Comparison of ENCODE assay signal across 22 cellular contexts in genomic region chr10:75127481-75127880, GRCh38. TPM values are rescaled to one million over a fixed set of nuclear protein-coding genes. Genes with fewer than 3 reads are reported as not detected.
DNase-seq lines count a peak whose midpoint lies in the region; ATAC-seq and TF ChIP-seq lines count a peak whose summit lies in the region.
"Had no signal": no experiment of that assay in that cellular context is flagged by ENCODE, and none has a peak within 500 bp of the region (broad histone marks: within the 10 kb centered on the region; RNA-seq: fewer than 3 reads in every experiment).

No MANE protein-coding gene starts in this region.

- POLR2A ChIA-PET in CD4-positive, alpha-beta T cell (lab: Charles Lee): interaction anchor here (0.9 kb wide), 1 partner anchor 15 kb away, joined by 3 read pairs; no protein-coding TSS in a partner anchor

- H3K9ac ChIP-seq in adipocyte (ENCODE audit: low read length): no peak overlapping the region
- H3K9ac ChIP-seq: BLaER1 treated with 17β-estradiol and CSF1 and Interleukin-3, amounts not matched to agents 10 nM and 100 nM had no signal

- CTCF ChIA-PET in CD4-positive, alpha-beta T cell (lab: Charles Lee): no interaction called here

- WGBS in hepatocyte (ENCODE audit: low lambda C conversion rate, missing lambda C conversion rate): 45% methylated on average over 2 of the region's 2 CpGs
- 44 to 49% methylated on average over 2 of the region's 2 CpGs for WGBS in testis, 2 donors

- H3K9me2 ChIP-seq in hepatocyte (replicated peaks; ENCODE audit: insufficient read depth): no peaks in the 10 kb centered on the region

- peaks cover 18% of the 10 kb centered on the region for H3K36me3 Mint-ChIP-seq in stimulated activated memory B cell treated with anti-CD40 and anti-IgM and Interleukin-4, amounts not matched to agents 10 μg/mL and 1 μg/mL and 100 μg/mL, for 72 hours
- peaks cover 29% of the 10 kb centered on the region for H3K36me3 Mint-ChIP-seq in CD4-positive, alpha-beta T cell (ENCODE audit: low read depth)

- peak overlapping the region; percentile 54 for H3K27ac ChIP-seq in hepatocyte
- no peak overlapping the region for H3K27ac ChIP-seq in testis
- no peak overlapping the region for H3K27ac ChIP-seq in CD4-positive, alpha-beta T cell (ENCODE audit: low read depth, low read length)
- H3K27ac ChIP-seq: tibial artery, WERI-Rb-1 had no signal

- peak overlapping the region; percentile 37 for H3K27ac Mint-ChIP-seq in stimulated activated memory B cell treated with anti-CD40 and anti-IgM and Interleukin-4, amounts not matched to agents 10 μg/mL and 1 μg/mL and 100 μg/mL, for 72 hours
- H3K27ac Mint-ChIP-seq in CD4-positive, alpha-beta T cell: no peak overlapping the region
- H3K27ac Mint-ChIP-seq: activated T-helper 17 cell treated with anti-CD3 and anti-CD28 coated beads, Interleukin-2, amount 50 U/mL, for 72 hours had no signal

- no peak for TF ChIP-seq POLR2A in testis (IDR thresholded peaks at IDR 0.05)

- H3K9me3 ChIP-seq in adipocyte (ENCODE audit: control insufficient read depth, low read length) (no peaks in the 10 kb centered on the region), hepatocyte (ENCODE audit: low read depth) (no peaks in the 10 kb centered on the region), testis (no peaks in the 10 kb centered on the region)
- H3K9me3 ChIP-seq in CD4-positive, alpha-beta T cell (ENCODE audit: control insufficient read depth, low read length): no peaks in the 10 kb centered on the region
- H3K9me3 ChIP-seq: adrenal gland; BLaER1 treated with 17β-estradiol and CSF1 and Interleukin-3, amounts not matched to agents 10 nM and 100 nM; tibial artery had no signal

- H3K36me3 ChIP-seq in adipocyte (ENCODE audit: control insufficient read depth, insufficient read depth, low read length, severe bottlenecking) (peaks cover 22% of the 10 kb centered on the region), hepatocyte (replicated peaks; ENCODE audit: insufficient read depth, low read depth) (no peaks in the 10 kb centered on the region), testis (ENCODE audit: low read depth, missing control alignments) (no peaks in the 10 kb centered on the region)
- H3K36me3 ChIP-seq: WERI-Rb-1 had no signal

- DNase-seq in HCEC 1CT (peak; percentile 21), adipocyte (ENCODE audit: low read depth) (peak; percentile 46), hepatocyte (ENCODE audit: low spot score) (no peak), mucosa of gallbladder (ENCODE audit: low spot score) (no peak), testis (no peak)
- DNase-seq in stimulated activated CD4-positive, alpha-beta T cell treated with anti-CD3 and anti-CD28 coated beads, Interleukin-4, amount 100 ng/mL, for 24 hours: no peak
- DNase-seq in CD4-positive, alpha-beta T cell: no peak
- DNase-seq: adrenal gland; cerebellar nuclear complex; DMS53; head of caudate nucleus; islet precursor cell; NCI-H2107; NCI-H69; occipital lobe; stimulated activated CD4-positive, alpha-beta T cell treated with anti-CD3 and anti-CD28 coated beads, Interleukin-4, amount 100 ng/mL, for 4 hours; SW 1271; tibial artery; WERI-Rb-1 had no signal

- no peak overlapping the region for H2AFZ ChIP-seq in hepatocyte

- TF ChIP-seq CTCF in hepatocyte (IDR thresholded peaks at IDR 0.05; ENCODE audit: poor library complexity): no peak
- TF ChIP-seq CTCF in testis (IDR thresholded peaks at IDR 0.05): no peak
- TF ChIP-seq CTCF in CD4-positive, alpha-beta T cell (IDR thresholded peaks at IDR 0.05): no peak

- peaks cover 39% of the 10 kb centered on the region for H3K4me1 Mint-ChIP-seq in stimulated activated memory B cell treated with anti-CD40 and anti-IgM and Interleukin-4, amounts not matched to agents 10 μg/mL and 1 μg/mL and 100 μg/mL, for 72 hours
- peaks cover 58% of the 10 kb centered on the region for H3K4me1 Mint-ChIP-seq in CD4-positive, alpha-beta T cell (ENCODE audit: low read depth)
- H3K4me1 Mint-ChIP-seq: activated T-helper 17 cell treated with anti-CD3 and anti-CD28 coated beads, Interleukin-2, amount 50 U/mL, for 72 hours had no signal

- intact Hi-C loops in testis (cut with DNase I; ENCODE audit: low total_unique reads): no loop called here
- intact Hi-C loops in CD4-positive, alpha-beta T cell (cut with DNase I, micrococcal nuclease): no loop called here

- H4K20me1 ChIP-seq in hepatocyte (ENCODE audit: insufficient read depth, poor library complexity, severe bottlenecking): peaks cover 18% of the 10 kb centered on the region

- H3K27me3 Mint-ChIP-seq in stimulated activated memory B cell treated with anti-CD40 and anti-IgM and Interleukin-4, amounts not matched to agents 10 μg/mL and 1 μg/mL and 100 μg/mL, for 72 hours: no peaks in the 10 kb centered on the region
- H3K27me3 Mint-ChIP-seq in CD4-positive, alpha-beta T cell: no peaks in the 10 kb centered on the region
- H3K27me3 Mint-ChIP-seq: activated T-helper 17 cell treated with anti-CD3 and anti-CD28 coated beads, Interleukin-2, amount 50 U/mL, for 72 hours had no signal

- H3K9me3 Mint-ChIP-seq in stimulated activated memory B cell treated with anti-CD40 and anti-IgM and Interleukin-4, amounts not matched to agents 10 μg/mL and 1 μg/mL and 100 μg/mL, for 72 hours: no peaks in the 10 kb centered on the region
- H3K9me3 Mint-ChIP-seq in CD4-positive, alpha-beta T cell: no peaks in the 10 kb centered on the region
- H3K9me3 Mint-ChIP-seq: activated T-helper 17 cell treated with anti-CD3 and anti-CD28 coated beads, Interleukin-2, amount 50 U/mL, for 72 hours had no signal

- H3K4me3 Mint-ChIP-seq in stimulated activated memory B cell treated with anti-CD40 and anti-IgM and Interleukin-4, amounts not matched to agents 10 μg/mL and 1 μg/mL and 100 μg/mL, for 72 hours: no peak overlapping the region
- H3K4me3 Mint-ChIP-seq in CD4-positive, alpha-beta T cell: no peak overlapping the region
- H3K4me3 Mint-ChIP-seq: activated T-helper 17 cell treated with anti-CD3 and anti-CD28 coated beads, Interleukin-2, amount 50 U/mL, for 72 hours had no signal

- H3K4me1 ChIP-seq in adipocyte (ENCODE audit: control insufficient read depth, insufficient read depth, low read length) (peaks cover 12% of the 10 kb centered on the region), hepatocyte (ENCODE audit: insufficient read depth) (peaks cover 7% of the 10 kb centered on the region), testis (peaks cover 14% of the 10 kb centered on the region)

- H3K27me3 ChIP-seq in adipocyte (replicated peaks; ENCODE audit: control insufficient read depth, insufficient read depth, low read length): no peaks in the 10 kb centered on the region
- H3K27me3 ChIP-seq in hepatocyte: no peaks in the 10 kb centered on the region
- H3K27me3 ChIP-seq in testis: no peaks in the 10 kb centered on the region
- H3K27me3 ChIP-seq in CD4-positive, alpha-beta T cell (ENCODE audit: control insufficient read depth, insufficient read depth, low read length): no peaks in the 10 kb centered on the region
- H3K27me3 ChIP-seq: adrenal gland; BLaER1 treated with 17β-estradiol and CSF1 and Interleukin-3, amounts not matched to agents 10 nM and 100 nM; tibial artery had no signal

- peaks cover 92% of the 10 kb centered on the region for H3K79me2 ChIP-seq in hepatocyte

- H3K4me3 ChIP-seq in adipocyte (ENCODE audit: low read length): no peak overlapping the region
- H3K4me3 ChIP-seq in hepatocyte: no peak overlapping the region
- H3K4me3 ChIP-seq in testis: no peak overlapping the region
- H3K4me3 ChIP-seq: adrenal gland; BLaER1 treated with 17β-estradiol and CSF1 and Interleukin-3, amounts not matched to agents 10 nM and 100 nM; tibial artery had no signal

- ATAC-seq in stimulated activated memory B cell treated with anti-CD40 and anti-IgM and Interleukin-4, amounts not matched to agents 10 μg/mL and 1 μg/mL and 100 μg/mL, for 72 hours: no peak
- no peak for ATAC-seq in CD4-positive, alpha-beta T cell (ENCODE audit: poor library complexity)
- ATAC-seq: activated T-helper 17 cell treated with anti-CD3 and anti-CD28 coated beads, Interleukin-2, amount 50 U/mL, for 72 hours had no signal

- H3K4me2 ChIP-seq in hepatocyte: no peak overlapping the region

RNA-seq across cellular contexts. Expression of gene SAMD8, which starts 16.0 kb away (rescaled TPM):
- 26.8 and 29.2 TPM in 2 replicates for total RNA-seq in hepatocyte
- polyA plus RNA-seq in hepatocyte: 9.6 and 10.7 TPM in 2 replicates
- 20.2 TPM for total RNA-seq in mucosa of gallbladder
- 10 to 100 TPM; 55.3 to 66.3 TPM for total RNA-seq in testis
- polyA plus RNA-seq in testis (ENCODE audit: insufficient read depth, low read depth, low replicate concordance): 45.0 TPM
- total RNA-seq in CD4-positive, alpha-beta T cell: 10 to 100 TPM; 34.1 to 37.4 TPM

Comparison
In these comparisons a context has a peak if more than half of its experiments do, and no peak if none do; other contexts are left out.
1. DNase-seq: peak in HCEC 1CT (single experiment) and adipocyte (single experiment); none in hepatocyte (single experiment), mucosa of gallbladder (single experiment), stimulated activated CD4-positive, alpha-beta T cell treated with anti-CD3 and anti-CD28 coated beads, Interleukin-4, amount 100 ng/mL, for 24 hours (single experiment), testis (single experiment) and CD4-positive, alpha-beta T cell (0 of 10).